Comparison of ENCODE assay signal across 24 cellular contexts in the genomic region with DNA sequence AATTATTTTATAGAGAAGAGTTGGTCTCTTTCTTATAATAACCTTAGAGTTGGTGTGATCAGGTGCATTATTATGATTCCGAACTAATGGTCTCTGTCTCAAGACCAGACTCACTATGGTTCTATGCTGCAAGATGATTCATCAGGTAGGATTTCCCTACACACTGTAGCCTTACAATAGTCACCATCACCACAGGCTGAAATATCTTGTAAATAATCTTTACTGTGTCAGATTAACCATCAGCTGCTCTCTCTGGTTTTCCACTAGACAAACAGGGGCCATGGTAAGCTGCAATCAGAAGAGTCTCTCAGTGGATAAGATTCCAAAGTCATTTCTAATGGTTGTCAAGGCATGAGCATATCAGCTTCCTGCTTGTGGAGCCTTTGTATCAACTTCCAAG. TPM values are rescaled to one million over a fixed set of nuclear protein-coding genes. Genes with fewer than 3 reads are reported as not detected.
A peak's percentile ranks its signal among the peaks of the same experiment; 100 is the strongest.
DNase-seq lines count a peak whose midpoint lies in the region; ATAC-seq and TF ChIP-seq lines count a peak whose summit lies in the region.
"Had no signal": no experiment of that assay in that cellular context is flagged by ENCODE, and none has a peak within 500 bp of the region (broad histone marks: within the 10 kb centered on the region; RNA-seq: fewer than 3 reads in every experiment).

No MANE protein-coding gene starts in this region.

- DNase-seq in activated naive CD4-positive, alpha-beta T cell treated with anti-CD3 and anti-CD28 coated beads, Interleukin-2, amount 10 ng/mL, durations not matched to agents 7 days and 5 days: no peak
- peak; percentile 21 for DNase-seq in RKO (ENCODE audit: low spot score)
- DNase-seq in fibroblast of villous mesenchyme (ENCODE audit: low read depth): peak; percentile 34
- no peak for DNase-seq in stimulated activated naive CD8-positive, alpha-beta T cell treated with anti-CD3 and anti-CD28 coated beads, Interleukin-15, Interleukin-2, amounts not matched to agents 100 U/mL and 50 U/mL, for 24 hours
- DNase-seq in SHP77 (lab: John Stamatoyannopoulos, UW): no peak
- DNase-seq: ACHN; activated CD4-positive, CD25-positive, alpha-beta regulatory T cell treated with anti-CD3 and anti-CD28 coated beads, Interleukin-2, amount 50 U/mL, for 72 hours; activated CD8-positive, alpha-beta memory T cell treated with anti-CD3 and anti-CD28 coated beads, Interleukin-2, amount 10 ng/mL, durations not matched to agents 7 days and 5 days; activated effector memory CD4-positive, alpha-beta T cell treated with Interleukin-2 at 50 U/mL for 16 hours; aorta; CD8-positive, alpha-beta memory T cell; DMS79; hypothalamus; NCI-H2029; NCI-H524; nucleus accumbens; SHP77 treated with DMSO at 0.1 percent for 48 hours; upper lobe of right lung had no signal

- H3K4me3 ChIP-seq in fibroblast of villous mesenchyme (ENCODE audit: low read depth, low read length): no peak overlapping the region
- H3K4me3 ChIP-seq: right atrium auricular region, upper lobe of right lung had no signal

- CTCF ChIA-PET in activated naive CD4-positive, alpha-beta T cell treated with anti-CD3 and anti-CD28 coated beads, Interleukin-2, amount 10 ng/mL, durations not matched to agents 7 days and 5 days (lab: Charles Lee): no interaction called here

- no peak overlapping the region for H3K4me3 Mint-ChIP-seq in activated naive CD4-positive, alpha-beta T cell treated with anti-CD3 and anti-CD28 coated beads, Interleukin-2, amount 50 U/mL, for 24 hours
- H3K4me3 Mint-ChIP-seq in activated naive CD4-positive, alpha-beta T cell treated with anti-CD3 and anti-CD28 coated beads, Interleukin-2, amount 10 ng/mL, durations not matched to agents 7 days and 5 days: no peak overlapping the region
- H3K4me3 Mint-ChIP-seq: activated CD8-positive, alpha-beta memory T cell treated with anti-CD3 and anti-CD28 coated beads, Interleukin-2, amount 10 ng/mL, durations not matched to agents 7 days and 5 days had no signal

- H3K36me3 Mint-ChIP-seq in activated naive CD4-positive, alpha-beta T cell treated with anti-CD3 and anti-CD28 coated beads, Interleukin-2, amount 50 U/mL, for 24 hours: peaks cover 28% of the 10 kb centered on the region
- peaks cover 45% of the 10 kb centered on the region for H3K36me3 Mint-ChIP-seq in activated naive CD4-positive, alpha-beta T cell treated with anti-CD3 and anti-CD28 coated beads, Interleukin-2, amount 10 ng/mL, durations not matched to agents 7 days and 5 days

- no peaks in the 10 kb centered on the region for H3K27me3 Mint-ChIP-seq in activated naive CD4-positive, alpha-beta T cell treated with anti-CD3 and anti-CD28 coated beads, Interleukin-2, amount 50 U/mL, for 24 hours
- H3K27me3 Mint-ChIP-seq in activated naive CD4-positive, alpha-beta T cell treated with anti-CD3 and anti-CD28 coated beads, Interleukin-2, amount 10 ng/mL, durations not matched to agents 7 days and 5 days: no peaks in the 10 kb centered on the region
- H3K27me3 Mint-ChIP-seq: activated CD8-positive, alpha-beta memory T cell treated with anti-CD3 and anti-CD28 coated beads, Interleukin-2, amount 10 ng/mL, durations not matched to agents 7 days and 5 days; CD8-positive, alpha-beta memory T cell had no signal

- H3K27ac Mint-ChIP-seq in activated naive CD4-positive, alpha-beta T cell treated with anti-CD3 and anti-CD28 coated beads, Interleukin-2, amount 50 U/mL, for 24 hours: peak overlapping the region; percentile 79
- no peak overlapping the region for H3K27ac Mint-ChIP-seq in activated naive CD4-positive, alpha-beta T cell treated with anti-CD3 and anti-CD28 coated beads, Interleukin-2, amount 10 ng/mL, durations not matched to agents 7 days and 5 days
- H3K27ac Mint-ChIP-seq: activated CD8-positive, alpha-beta memory T cell treated with anti-CD3 and anti-CD28 coated beads, Interleukin-2, amount 10 ng/mL, durations not matched to agents 7 days and 5 days had no signal

- peaks cover 41% of the 10 kb centered on the region for H3K4me1 Mint-ChIP-seq in activated naive CD4-positive, alpha-beta T cell treated with anti-CD3 and anti-CD28 coated beads, Interleukin-2, amount 50 U/mL, for 24 hours
- peaks cover 35% of the 10 kb centered on the region for H3K4me1 Mint-ChIP-seq in activated naive CD4-positive, alpha-beta T cell treated with anti-CD3 and anti-CD28 coated beads, Interleukin-2, amount 10 ng/mL, durations not matched to agents 7 days and 5 days

- H3K9me3 Mint-ChIP-seq in activated naive CD4-positive, alpha-beta T cell treated with anti-CD3 and anti-CD28 coated beads, Interleukin-2, amount 50 U/mL, for 24 hours: peaks cover 11% of the 10 kb centered on the region
- H3K9me3 Mint-ChIP-seq in activated naive CD4-positive, alpha-beta T cell treated with anti-CD3 and anti-CD28 coated beads, Interleukin-2, amount 10 ng/mL, durations not matched to agents 7 days and 5 days: peaks cover 28% of the 10 kb centered on the region

- peak; percentile 72 for ATAC-seq in stimulated activated naive CD8-positive, alpha-beta T cell treated with anti-CD3 and anti-CD28 coated beads, Interleukin-15, Interleukin-2, amounts not matched to agents 100 U/mL and 50 U/mL, for 24 hours
- ATAC-seq in HG02970 (IDR thresholded peaks at IDR 0.05; ENCODE audit: low FRiP score, unreplicated experiment): no peak
- ATAC-seq in esophagus mucosa: no peak
- ATAC-seq: activated CD8-positive, alpha-beta memory T cell treated with anti-CD3 and anti-CD28 coated beads, Interleukin-2, amount 10 ng/mL, durations not matched to agents 7 days and 5 days; upper lobe of right lung had no signal

- no peak for TF ChIP-seq CTCF in fibroblast of villous mesenchyme (IDR thresholded peaks at IDR 0.05; ENCODE audit: insufficient read depth, low read depth, low read length)

RNA-seq across cellular contexts. Expression of a gene that starts 4.4 kb away (rescaled TPM):
- total RNA-seq in fibroblast of villous mesenchyme (14.2 and 44.5 TPM in 2 replicates), esophagus mucosa (1.0 TPM)

RNA-seq across cellular contexts. Expression of a gene that starts 27.4 kb away (rescaled TPM):
- not detected in 2 replicates for total RNA-seq in fibroblast of villous mesenchyme
- not detected for total RNA-seq in esophagus mucosa
- total RNA-seq: H4; right atrium auricular region; T-helper 2 cell treated with Interferon-gamma antibody and Interleukin-4, amounts not matched to agents 100 ng/mL and 5 ng/mL, for 36 hours had no signal

Comparison
In these comparisons a context has a peak if more than half of its experiments do, and no peak if none do; other contexts are left out.
1. DNase-seq: peak in RKO (single experiment) and fibroblast of villous mesenchyme (single experiment); none in activated naive CD4-positive, alpha-beta T cell treated with anti-CD3 and anti-CD28 coated beads, Interleukin-2, amount 10 ng/mL, durations not matched to agents 7 days and 5 days (single experiment), stimulated activated naive CD8-positive, alpha-beta T cell treated with anti-CD3 and anti-CD28 coated beads, Interleukin-15, Interleukin-2, amounts not matched to agents 100 U/mL and 50 U/mL, for 24 hours (single experiment) and SHP77 (0 of 2).